Comparison of ENCODE assay signal across 2 cellular contexts in genomic region chr17:37674511-37674910, GRCh38.
TF ChIP-seq lines count a peak whose summit lies in the region.

No MANE protein-coding gene starts in this region.

TF ChIP-seq in SK-N-SH, 30 proteins besides CTCF, POLR2A, EP300 and RAD21 (continued from another document):
- TF ChIP-seq SIN3A (IDR thresholded peaks at IDR 0.05; ENCODE audit: borderline replicate concordance, low read depth, low read length): no peak
- TF ChIP-seq, protein P1, sequence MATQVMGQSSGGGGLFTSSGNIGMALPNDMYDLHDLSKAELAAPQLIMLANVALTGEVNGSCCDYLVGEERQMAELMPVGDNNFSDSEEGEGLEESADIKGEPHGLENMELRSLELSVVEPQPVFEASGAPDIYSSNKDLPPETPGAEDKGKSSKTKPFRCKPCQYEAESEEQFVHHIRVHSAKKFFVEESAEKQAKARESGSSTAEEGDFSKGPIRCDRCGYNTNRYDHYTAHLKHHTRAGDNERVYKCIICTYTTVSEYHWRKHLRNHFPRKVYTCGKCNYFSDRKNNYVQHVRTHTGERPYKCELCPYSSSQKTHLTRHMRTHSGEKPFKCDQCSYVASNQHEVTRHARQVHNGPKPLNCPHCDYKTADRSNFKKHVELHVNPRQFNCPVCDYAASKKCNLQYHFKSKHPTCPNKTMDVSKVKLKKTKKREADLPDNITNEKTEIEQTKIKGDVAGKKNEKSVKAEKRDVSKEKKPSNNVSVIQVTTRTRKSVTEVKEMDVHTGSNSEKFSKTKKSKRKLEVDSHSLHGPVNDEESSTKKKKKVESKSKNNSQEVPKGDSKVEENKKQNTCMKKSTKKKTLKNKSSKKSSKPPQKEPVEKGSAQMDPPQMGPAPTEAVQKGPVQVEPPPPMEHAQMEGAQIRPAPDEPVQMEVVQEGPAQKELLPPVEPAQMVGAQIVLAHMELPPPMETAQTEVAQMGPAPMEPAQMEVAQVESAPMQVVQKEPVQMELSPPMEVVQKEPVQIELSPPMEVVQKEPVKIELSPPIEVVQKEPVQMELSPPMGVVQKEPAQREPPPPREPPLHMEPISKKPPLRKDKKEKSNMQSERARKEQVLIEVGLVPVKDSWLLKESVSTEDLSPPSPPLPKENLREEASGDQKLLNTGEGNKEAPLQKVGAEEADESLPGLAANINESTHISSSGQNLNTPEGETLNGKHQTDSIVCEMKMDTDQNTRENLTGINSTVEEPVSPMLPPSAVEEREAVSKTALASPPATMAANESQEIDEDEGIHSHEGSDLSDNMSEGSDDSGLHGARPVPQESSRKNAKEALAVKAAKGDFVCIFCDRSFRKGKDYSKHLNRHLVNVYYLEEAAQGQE (IDR thresholded peaks at IDR 0.05; ENCODE audit: low read depth, low read length): no peak
- TF ChIP-seq, protein P2, sequence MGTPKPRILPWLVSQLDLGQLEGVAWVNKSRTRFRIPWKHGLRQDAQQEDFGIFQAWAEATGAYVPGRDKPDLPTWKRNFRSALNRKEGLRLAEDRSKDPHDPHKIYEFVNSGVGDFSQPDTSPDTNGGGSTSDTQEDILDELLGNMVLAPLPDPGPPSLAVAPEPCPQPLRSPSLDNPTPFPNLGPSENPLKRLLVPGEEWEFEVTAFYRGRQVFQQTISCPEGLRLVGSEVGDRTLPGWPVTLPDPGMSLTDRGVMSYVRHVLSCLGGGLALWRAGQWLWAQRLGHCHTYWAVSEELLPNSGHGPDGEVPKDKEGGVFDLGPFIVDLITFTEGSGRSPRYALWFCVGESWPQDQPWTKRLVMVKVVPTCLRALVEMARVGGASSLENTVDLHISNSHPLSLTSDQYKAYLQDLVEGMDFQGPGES (IDR thresholded peaks at IDR 0.05; ENCODE audit: low read depth, low read length): no peak
- TF ChIP-seq RCOR1 (IDR thresholded peaks at IDR 0.05; ENCODE audit: low read length): no peak
- TF ChIP-seq NRF1 (IDR thresholded peaks at IDR 0.05; ENCODE audit: low read depth, low read length): no peak

TF ChIP-seq in SK-N-SH treated with all-trans-retinoic acid at 6 μM for 48 hours, 23 proteins besides CTCF, POLR2A, EP300 and RAD21 (continued from another document):
- TF ChIP-seq PATZ1 (CRISPR knock-in tag; IDR thresholded peaks at IDR 0.05; ENCODE audit: borderline replicate concordance) (no peak), GLIS3 (CRISPR knock-in tag; IDR thresholded peaks at IDR 0.05) (no peak), ZNF70 (CRISPR knock-in tag; IDR thresholded peaks at IDR 0.05) (no peak), ESRRG (CRISPR knock-in tag; IDR thresholded peaks at IDR 0.05) (no peak), RARB (CRISPR knock-in tag; IDR thresholded peaks at IDR 0.05) (no peak), TSHZ2 (CRISPR knock-in tag; IDR thresholded peaks at IDR 0.05) (no peak), SNAI2 (CRISPR knock-in tag; IDR thresholded peaks at IDR 0.05) (no peak), ZNF8 (CRISPR knock-in tag; IDR thresholded peaks at IDR 0.05) (no peak), CSDC2 (CRISPR knock-in tag; IDR thresholded peaks at IDR 0.05) (no peak), TOX (CRISPR knock-in tag; IDR thresholded peaks at IDR 0.05; ENCODE audit: borderline replicate concordance) (no peak), ISL1 (CRISPR knock-in tag; IDR thresholded peaks at IDR 0.05) (no peak)
- TF ChIP-seq, protein P3, sequence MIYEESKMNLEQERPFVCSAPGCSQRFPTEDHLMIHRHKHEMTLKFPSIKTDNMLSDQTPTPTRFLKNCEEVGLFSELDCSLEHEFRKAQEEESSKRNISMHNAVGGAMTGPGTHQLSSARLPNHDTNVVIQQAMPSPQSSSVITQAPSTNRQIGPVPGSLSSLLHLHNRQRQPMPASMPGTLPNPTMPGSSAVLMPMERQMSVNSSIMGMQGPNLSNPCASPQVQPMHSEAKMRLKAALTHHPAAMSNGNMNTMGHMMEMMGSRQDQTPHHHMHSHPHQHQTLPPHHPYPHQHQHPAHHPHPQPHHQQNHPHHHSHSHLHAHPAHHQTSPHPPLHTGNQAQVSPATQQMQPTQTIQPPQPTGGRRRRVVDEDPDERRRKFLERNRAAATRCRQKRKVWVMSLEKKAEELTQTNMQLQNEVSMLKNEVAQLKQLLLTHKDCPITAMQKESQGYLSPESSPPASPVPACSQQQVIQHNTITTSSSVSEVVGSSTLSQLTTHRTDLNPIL (CRISPR knock-in tag; IDR thresholded peaks at IDR 0.05; ENCODE audit: low read depth): no peak
